1 cellular context compared by ENCODE assay signal in genomic region chr20:58996226-58996611, GRCh38.
A peak's percentile ranks its signal among the peaks of the same experiment; 100 is the strongest.
TF ChIP-seq lines count a peak whose summit lies in the region.

No MANE protein-coding gene starts in this region.

TF ChIP-seq in K562, 482 proteins besides CTCF, POLR2A, EP300 and RAD21:
- TF ChIP-seq EZH2 (IDR thresholded peaks at IDR 0.05; ENCODE audit: borderline replicate concordance, low read depth, low read length) (no peak), POLR2B (IDR thresholded peaks at IDR 0.05; ENCODE audit: low read depth, partially characterized antibody) (peak; percentile 15), RBFOX2 (IDR thresholded peaks at IDR 0.05; ENCODE audit: low read depth, low read length) (peak; percentile 45; the same call in 1 of the 2 replicates), POLR2AphosphoS5 (IDR thresholded peaks at IDR 0.05; ENCODE audit: control insufficient read depth, insufficient read depth, low read depth, low read length) (peak; percentile 27; the same call in 1 of the 2 replicates), POLR2G (IDR thresholded peaks at IDR 0.05; ENCODE audit: low read depth, low read length) (peak; percentile 59)
TF ChIP-seq in K562: peak in this region for 4.
